25 cellular contexts compared by ENCODE assay signal in the genomic region with DNA sequence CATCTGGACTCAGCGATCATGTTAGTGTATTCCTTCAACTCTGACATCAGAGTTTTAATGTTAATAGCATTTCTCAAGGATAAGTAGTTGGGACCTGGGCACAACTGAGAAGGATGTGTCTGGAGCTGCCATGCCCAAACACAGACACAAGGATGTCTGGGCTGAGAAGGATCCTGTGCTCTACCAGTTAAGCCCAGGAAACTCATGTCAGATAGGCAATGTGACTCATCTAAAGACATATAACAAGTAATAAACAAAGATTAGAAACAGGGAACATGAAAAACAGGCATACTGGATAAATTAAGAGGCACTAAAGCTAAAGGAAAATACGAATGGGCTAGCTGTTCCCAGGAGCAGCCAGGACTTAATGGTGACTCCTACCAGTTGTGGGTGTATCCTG. TPM values are rescaled to one million over a fixed set of nuclear protein-coding genes. Genes with fewer than 3 reads are reported as not detected.
"Had no signal": no experiment of that assay in that cellular context is flagged by ENCODE, and none has a peak within 500 bp of the region (broad histone marks: within the 10 kb centered on the region; RNA-seq: fewer than 3 reads in every experiment).

No MANE protein-coding gene starts in this region.

- H3K27ac ChIP-seq: coronary artery, esophagus muscularis mucosa, neural progenitor cell, psoas muscle, sigmoid colon, spleen, testis, tibial artery had no signal

- H3K4me1 Mint-ChIP-seq: memory B cell; naive thymus-derived CD4-positive, alpha-beta T cell; nephron; neural progenitor cell; stimulated activated memory B cell treated with anti-CD40 and anti-IgM and Interleukin-4, amounts not matched to agents 10 μg/mL and 1 μg/mL and 100 μg/mL, for 72 hours had no signal

- H3K36me3 Mint-ChIP-seq: memory B cell; naive thymus-derived CD4-positive, alpha-beta T cell; neural progenitor cell; stimulated activated memory B cell treated with anti-CD40 and anti-IgM and Interleukin-4, amounts not matched to agents 10 μg/mL and 1 μg/mL and 100 μg/mL, for 72 hours; type B pancreatic cell had no signal

- ATAC-seq: left lobe of liver; naive thymus-derived CD4-positive, alpha-beta T cell; psoas muscle; right cardiac atrium; stimulated activated memory B cell treated with anti-CD40 and anti-IgM and Interleukin-4, amounts not matched to agents 10 μg/mL and 1 μg/mL and 100 μg/mL, for 72 hours; stimulated activated naive CD8-positive, alpha-beta T cell treated with anti-CD3 and anti-CD28 coated beads, Interleukin-15, Interleukin-2, amounts not matched to agents 100 U/mL and 50 U/mL, for 24 hours had no signal

- H3K4me3 Mint-ChIP-seq: memory B cell; naive thymus-derived CD4-positive, alpha-beta T cell; nephron; neural progenitor cell; stimulated activated memory B cell treated with anti-CD40 and anti-IgM and Interleukin-4, amounts not matched to agents 10 μg/mL and 1 μg/mL and 100 μg/mL, for 72 hours; type B pancreatic cell had no signal

- H2AFZ ChIP-seq: neural progenitor cell had no signal

- H3K36me3 ChIP-seq: esophagus muscularis mucosa, neural progenitor cell, sigmoid colon, spleen, tibial artery had no signal

- DNase-seq: dermis blood vessel endothelial cell; effector memory CD4-positive, alpha-beta T cell; kidney; midbrain; naive thymus-derived CD4-positive, alpha-beta T cell; posterior cingulate gyrus; psoas muscle; right cardiac atrium; sigmoid colon; spleen; stimulated activated CD4-positive, alpha-beta T cell treated with anti-CD3 and anti-CD28 coated beads, Interleukin-4, amount 100 ng/mL, for 4 hours; stimulated activated naive CD8-positive, alpha-beta T cell treated with anti-CD3 and anti-CD28 coated beads, Interleukin-15, Interleukin-2, amounts not matched to agents 100 U/mL and 50 U/mL, for 24 hours; substantia nigra; testis; tibial artery had no signal

- H3K4me3 ChIP-seq: coronary artery, esophagus muscularis mucosa, lung, neural progenitor cell, psoas muscle, sigmoid colon, spleen, testis, tibial artery had no signal

- H3K4me2 ChIP-seq: neural progenitor cell had no signal

- H3K27ac Mint-ChIP-seq: memory B cell; naive thymus-derived CD4-positive, alpha-beta T cell; nephron; neural progenitor cell; stimulated activated memory B cell treated with anti-CD40 and anti-IgM and Interleukin-4, amounts not matched to agents 10 μg/mL and 1 μg/mL and 100 μg/mL, for 72 hours; type B pancreatic cell had no signal

- H3K9me3 ChIP-seq: esophagus muscularis mucosa, psoas muscle, sigmoid colon, testis, tibial artery had no signal

- H3K9me3 Mint-ChIP-seq: type B pancreatic cell had no signal

- H3K27me3 ChIP-seq: testis had no signal

- H3K4me1 ChIP-seq: esophagus muscularis mucosa, neural progenitor cell, sigmoid colon, spleen, testis, tibial artery had no signal

- H3K9ac ChIP-seq: neural progenitor cell had no signal

RNA-seq across cellular contexts. Expression of gene EGFLAM, which starts 9.1 kb away (rescaled TPM):
- total RNA-seq: naive thymus-derived CD4-positive, alpha-beta T cell; osteocyte had no signal
- polyA plus RNA-seq: naive thymus-derived CD4-positive, alpha-beta T cell had no signal
